Comparison of ENCODE assay signal across 18 cellular contexts in genomic region chr10:75253281-75254220, GRCh38. TPM values are rescaled to one million over a fixed set of nuclear protein-coding genes. Genes with fewer than 3 reads are reported as not detected.
A peak's percentile ranks its signal among the peaks of the same experiment; 100 is the strongest.
DNase-seq lines count a peak whose midpoint lies in the region; ATAC-seq and TF ChIP-seq lines count a peak whose summit lies in the region.
"Had no signal": no experiment of that assay in that cellular context is flagged by ENCODE, and none has a peak within 500 bp of the region (broad histone marks: within the 10 kb centered on the region; RNA-seq: fewer than 3 reads in every experiment).

No MANE protein-coding gene starts in this region.

- POLR2A ChIA-PET in MCF 10A (lab: Yijun Ruan, JAX), result interaction anchor here (4.3 kb wide), 1 partner anchor 42 kb away, joined by 40 read pairs; no protein-coding TSS in a partner anchor

- CTCF ChIA-PET in MCF 10A (lab: Yijun Ruan, JAX), result no interaction called here

- no TSS peak for BruUV-seq in MCF 10A (replicated peaks; lab: Mats Ljungman, UMichigan)

- 95% methylated on average over 1 of the region's 1 CpG; no CpG with 5 or more reads in 1 of the 2 experiments for WGBS in endodermal cell (ENCODE audit: insufficient coverage in 1 of 2, insufficient read length in 1 of 2), 2 experiments

- H3K4me3 Mint-ChIP-seq in MCF 10A (ENCODE audit: unreplicated experiment), result no peak overlapping the region
- H3K4me3 Mint-ChIP-seq in endodermal cell, result no peak overlapping the region

- no peaks in the 10 kb centered on the region for H3K36me3 ChIP-seq in breast epithelium
- no peaks in the 10 kb centered on the region for H3K36me3 ChIP-seq in RWPE2 (ENCODE audit: low read depth)
- no peaks in the 10 kb centered on the region for H3K36me3 ChIP-seq in endodermal cell (ENCODE audit: control insufficient read depth, insufficient read depth, low read length)
- H3K36me3 ChIP-seq: BLaER1 treated with 17β-estradiol and CSF1 and Interleukin-3, amounts not matched to agents 10 nM and 100 nM had no signal

- no peak for TF ChIP-seq CTCF in MCF 10A (IDR thresholded peaks at IDR 0.05; ENCODE audit: unreplicated experiment)
- no peak for TF ChIP-seq CTCF in breast epithelium (IDR thresholded peaks at IDR 0.05)
- no peak for TF ChIP-seq CTCF in RWPE2 (IDR thresholded peaks at IDR 0.05; ENCODE audit: poor library complexity, severe bottlenecking)
- no peak for TF ChIP-seq CTCF in endodermal cell (conservative IDR thresholded peaks at IDR 0.05)

- H3K9me3 ChIP-seq in breast epithelium (peaks cover 3 to 27% of the 10 kb centered on the region in 2 donors), RWPE2 (ENCODE audit: severe bottlenecking) (peaks cover 14% of the 10 kb centered on the region), endodermal cell (ENCODE audit: control insufficient read depth, low read length) (peaks cover 25% of the 10 kb centered on the region)

- ATAC-seq in RWPE2 (ENCODE audit: low read depth), result no peak
- ATAC-seq in GM19328 (IDR thresholded peaks at IDR 0.05; ENCODE audit: unreplicated experiment), result no peak
- ATAC-seq: A549 had no signal

- no peak for TF ChIP-seq POLR2A in breast epithelium (IDR thresholded peaks at IDR 0.05)

- H3K36me3 Mint-ChIP-seq in MCF 10A (ENCODE audit: insufficient read depth, unreplicated experiment) (no peaks in the 10 kb centered on the region), endodermal cell (ENCODE audit: low read depth) (peaks cover 2% of the 10 kb centered on the region)

- H3K9ac ChIP-seq in endodermal cell (ENCODE audit: extremely low read depth, low read length, poor library complexity, severe bottlenecking), result no peak overlapping the region
- H3K9ac ChIP-seq: BLaER1 treated with 17β-estradiol and CSF1 and Interleukin-3, amounts not matched to agents 10 nM and 100 nM had no signal

- H3K4me1 ChIP-seq in breast epithelium (no peaks in the 10 kb centered on the region), RWPE2 (ENCODE audit: insufficient read depth, poor library complexity, severe bottlenecking) (peaks cover 13% of the 10 kb centered on the region), endodermal cell (ENCODE audit: control insufficient read depth, insufficient read depth, low read length) (no peaks in the 10 kb centered on the region)
- H3K4me1 ChIP-seq: A549; BLaER1 treated with 17β-estradiol and CSF1 and Interleukin-3, amounts not matched to agents 10 nM and 100 nM had no signal

- H3K9me3 Mint-ChIP-seq in MCF 10A (ENCODE audit: unreplicated experiment) (no peaks in the 10 kb centered on the region), endodermal cell (peaks cover 34% of the 10 kb centered on the region)

- no peaks in the 10 kb centered on the region for H3K27me3 Mint-ChIP-seq in MCF 10A (ENCODE audit: insufficient read depth, unreplicated experiment)
- no peaks in the 10 kb centered on the region for H3K27me3 Mint-ChIP-seq in endodermal cell (ENCODE audit: insufficient read depth)

- intact Hi-C loops in MCF 10A (cut with micrococcal nuclease) (no loop called here), breast epithelium (cut with DNase I; ENCODE audit: low total_unique reads) (no loop called here), posterior vena cava (cut with DNase I) (no loop called here)

- peak overlapping the region; percentile 77 for H3K27ac Mint-ChIP-seq in MCF 10A (ENCODE audit: low read depth, unreplicated experiment)
- no peak overlapping the region for H3K27ac Mint-ChIP-seq in endodermal cell

- DNase-seq in MCF 10A (ENCODE audit: unreplicated experiment), result peak; percentile 64
- DNase-seq in breast epithelium (ENCODE audit: low spot score in 2 of 2), result no peak
- DNase-seq in RWPE2 (ENCODE audit: low spot score), result no peak
- no peak for DNase-seq in endodermal cell
- DNase-seq in posterior vena cava (ENCODE audit: low spot score), result peak; percentile 42
- DNase-seq in middle frontal gyrus (ENCODE audit: extremely low spot score, low spot score), result no peak
- no peak for DNase-seq in CD1c-positive myeloid dendritic cell (ENCODE audit: extremely low spot score)
- DNase-seq: H7, Karpas-422, MV-4-11, NCI-H1436, NCI-H2029, NCI-H2171, NCI-H446, NCI-H748 treated with DMSO at 0.1 percent for 48 hours had no signal

- H3K27me3 ChIP-seq in breast epithelium (no peaks in the 10 kb centered on the region), RWPE2 (ENCODE audit: insufficient read depth, poor library complexity, severe bottlenecking) (no peaks in the 10 kb centered on the region), endodermal cell (ENCODE audit: control insufficient read depth, insufficient read depth, low read length, poor library complexity, severe bottlenecking) (no peaks in the 10 kb centered on the region)
- H3K27me3 ChIP-seq: BLaER1 treated with 17β-estradiol and CSF1 and Interleukin-3, amounts not matched to agents 10 nM and 100 nM had no signal

- peaks cover 20% of the 10 kb centered on the region for H3K4me1 Mint-ChIP-seq in MCF 10A (ENCODE audit: insufficient read depth, unreplicated experiment)
- no peaks in the 10 kb centered on the region for H3K4me1 Mint-ChIP-seq in endodermal cell

- H3K4me3 ChIP-seq in breast epithelium (no peak overlapping the region), RWPE2 (ENCODE audit: severe bottlenecking) (no peak overlapping the region), endodermal cell (ENCODE audit: low read length) (peak overlapping the region; percentile 45)
- H3K4me3 ChIP-seq: A549; BLaER1 treated with 17β-estradiol and CSF1 and Interleukin-3, amounts not matched to agents 10 nM and 100 nM had no signal

- H3K27ac ChIP-seq in breast epithelium (no peak overlapping the region), RWPE2 (ENCODE audit: poor library complexity, severe bottlenecking) (peak overlapping the region; percentile 67), endodermal cell (ENCODE audit: low read depth, low read length) (no peak overlapping the region)
- H3K27ac ChIP-seq: A549; BLaER1 treated with 17β-estradiol and CSF1 and Interleukin-3, amounts not matched to agents 10 nM and 100 nM had no signal

RNA-seq across cellular contexts. Expression of gene COMTD1, which starts 17.8 kb away (rescaled TPM):
- total RNA-seq in MCF 10A (2022) (18.3 and 34.3 TPM in 2 replicates), breast epithelium (10 to 100 TPM; 21.0 to 28.5 (median 21.7) TPM), endodermal cell (10 to 100 TPM in 1 of 2 donors, 1 to 10 TPM in 1; 9.6 to 14.4 TPM), posterior vena cava (10 to 100 TPM in 1 of 2 donors, 1 to 10 TPM in 1; 10.0 to 18.1 TPM)
- polyA plus RNA-seq in endodermal cell (2013, experiment 1 of 2), result 9.8 TPM
- 9.0 TPM for polyA plus RNA-seq in endodermal cell (2013, experiment 2 of 2)

RNA-seq across cellular contexts. Expression of gene VDAC2, which starts 43.0 kb away (rescaled TPM):
- 303 and 310 TPM in 2 replicates for total RNA-seq in MCF 10A (2022)
- total RNA-seq in breast epithelium, result 100 to 1,000 TPM in 1 of 3 donors, 10 to 100 TPM in 2; 86.2 to 127 (median 91.6) TPM
- 100 to 1,000 TPM; 277 to 292 TPM for total RNA-seq in endodermal cell
- polyA plus RNA-seq in endodermal cell (2013, experiment 1 of 2), result 259 TPM
- 244 TPM for polyA plus RNA-seq in endodermal cell (2013, experiment 2 of 2)
- 100 to 1,000 TPM; 115 to 146 TPM for total RNA-seq in posterior vena cava

Comparison
In these comparisons a context has a peak if more than half of its experiments do, and no peak if none do; other contexts are left out.
1. DNase-seq: peak in MCF 10A (single experiment) and posterior vena cava (single experiment); none in breast epithelium (0 of 2), RWPE2 (single experiment), endodermal cell (single experiment), middle frontal gyrus (single experiment) and CD1c-positive myeloid dendritic cell (single experiment).